ENCODE assay signal across 18 cellular contexts in genomic region chr10:132909491-132910071, GRCh38. TPM values are rescaled to one million over a fixed set of nuclear protein-coding genes. Genes with fewer than 3 reads are reported as not detected.
"Had no signal": no experiment of that assay in that cellular context is flagged by ENCODE, and none has a peak within 500 bp of the region (broad histone marks: within the 10 kb centered on the region; RNA-seq: fewer than 3 reads in every experiment).

No MANE protein-coding gene starts in this region.

- H3K4me1 ChIP-seq: ascending aorta, parathyroid adenoma, stomach had no signal

- H3K27me3 ChIP-seq: ascending aorta had no signal

- H3K27ac ChIP-seq: ascending aorta, parathyroid adenoma, stomach had no signal

- ATAC-seq: activated CD8-positive, alpha-beta memory T cell treated with anti-CD3 and anti-CD28 coated beads, Interleukin-2, amount 10 ng/mL, durations not matched to agents 7 days and 5 days; activated naive CD8-positive, alpha-beta T cell treated with anti-CD3 and anti-CD28 coated beads, Interleukin-2, amount 50 U/mL, for 24 hours; naive thymus-derived CD8-positive, alpha-beta T cell had no signal

- H3K36me3 ChIP-seq: ascending aorta, stomach had no signal

- DNase-seq: activated B cell treated with CpG ODN at 0.5 μM for 24 hours; activated CD4-positive, alpha-beta memory T cell treated with anti-CD3 and anti-CD28 coated beads, Interleukin-2, amount 10 ng/mL, durations not matched to agents 7 days and 5 days; activated CD4-positive, alpha-beta T cell treated with anti-CD3 and anti-CD28 coated beads for 48 hours; activated CD8-positive, alpha-beta memory T cell treated with anti-CD3 and anti-CD28 coated beads, Interleukin-2, amount 10 ng/mL, durations not matched to agents 7 days and 5 days; activated naive CD4-positive, alpha-beta T cell treated with Interleukin-2 at 50 U/mL for 16 hours; activated naive CD8-positive, alpha-beta T cell treated with anti-CD3 and anti-CD28 coated beads, Interleukin-2, amount 50 U/mL, for 24 hours; cortex of kidney; erythroblast; head of caudate nucleus; retina; small intestine; stimulated activated CD4-positive, alpha-beta T cell treated with anti-CD3 and anti-CD28 coated beads, Interleukin-4, amount 100 ng/mL, for 1 hour; stomach; trophoblast cell had no signal

- H3K4me3 ChIP-seq: ascending aorta, stomach had no signal

RNA-seq across cellular contexts. Expression of gene CFAP46, which starts 32.8 kb away (rescaled TPM):
- total RNA-seq: activated CD4-positive, alpha-beta memory T cell treated with anti-CD3 and anti-CD28 coated beads, Interleukin-2, amount 10 ng/mL, durations not matched to agents 7 days and 5 days; activated CD8-positive, alpha-beta memory T cell treated with anti-CD3 and anti-CD28 coated beads, Interleukin-2, amount 10 ng/mL, durations not matched to agents 7 days and 5 days; ascending aorta; mesenteric fat pad; naive thymus-derived CD8-positive, alpha-beta T cell had no signal
- polyA plus RNA-seq: naive thymus-derived CD8-positive, alpha-beta T cell had no signal
